Comparison of ENCODE assay signal across 8 cellular contexts in genomic region chr9:37464426-37465248, GRCh38. TPM values are rescaled to one million over a fixed set of nuclear protein-coding genes. Genes with fewer than 3 reads are reported as not detected.
DNase-seq lines count a peak whose midpoint lies in the region; ATAC-seq and TF ChIP-seq lines count a peak whose summit lies in the region.

No MANE protein-coding gene starts in this region.

- peak overlapping the region; percentile 79 for H3K27ac ChIP-seq in HUES6 (ENCODE audit: low read depth, low read length)
- peak overlapping the region; percentile 99 to 100 (median 100) for H3K27ac ChIP-seq in sigmoid colon

- TF ChIP-seq CTCF in astrocyte of the cerebellum (IDR thresholded peaks at IDR 0.05; ENCODE audit: low read depth, low read length, missing control alignments) (no peak), sigmoid colon (IDR thresholded peaks at IDR 0.05) (no peak)

- peak overlapping the region; percentile 77 for H3K4me3 ChIP-seq in HUES6 (ENCODE audit: low read depth, low read length)
- peak overlapping the region; percentile 93 for H3K4me3 ChIP-seq in astrocyte of the cerebellum (ENCODE audit: low read depth, low read length)
- peak overlapping the region; percentile 82 to 99 (median 88) for H3K4me3 ChIP-seq in sigmoid colon

- WGBS in sigmoid colon, 2 donors = 0% methylated on average over 47 of the region's 47 CpGs

- peak; percentile 31 for ATAC-seq in GM21515 (IDR thresholded peaks at IDR 0.05; ENCODE audit: unreplicated experiment)

- H3K4me1 ChIP-seq in ES-I3 (ENCODE audit: insufficient read depth, low read length) (peaks cover 9% of the 10 kb centered on the region), HUES6 (ENCODE audit: control insufficient read depth, insufficient read depth, low read length) (peaks cover 8% of the 10 kb centered on the region), sigmoid colon (peaks cover 0 to 44% (median 39%) of the 10 kb centered on the region in 4 donors)

- peak; percentile 47 to 69 for DNase-seq in SW 1271 (lab: John Stamatoyannopoulos, UW)
- DNase-seq in astrocyte of the cerebellum (ENCODE audit: low read depth) = no peak
- DNase-seq in hippocampal formation (lab: John Stamatoyannopoulos, UW) = peak; percentile 68 to 82
- peak; percentile 91 for DNase-seq in sigmoid colon
- DNase-seq in kidney tubule cell (ENCODE audit: low spot score) = no peak

- H3K27me3 ChIP-seq in HUES6 (ENCODE audit: control insufficient read depth, insufficient read depth, low read length) (no peaks in the 10 kb centered on the region), sigmoid colon (no peaks in the 10 kb centered on the region)

- peak overlapping the region; percentile 93 for H3K9ac ChIP-seq in ES-I3 (ENCODE audit: low read depth, low read length)
- peak overlapping the region; percentile 94 for H3K9ac ChIP-seq in HUES6 (ENCODE audit: low read length)

- H3K36me3 ChIP-seq in ES-I3 (ENCODE audit: insufficient read depth, low read length) (no peaks in the 10 kb centered on the region), HUES6 (ENCODE audit: control insufficient read depth, insufficient read depth, low read length) (no peaks in the 10 kb centered on the region), sigmoid colon (no peaks in the 10 kb centered on the region)

- intact Hi-C loops in sigmoid colon (cut with DNase I) = loop anchor here (5.0 to 10.0 kb wide), 2 partner anchors 42 to 600 kb away; partner anchors contain the start of genes GRHPR and SHB

- in situ Hi-C loops in astrocyte of the cerebellum (cut with HindIII; ENCODE audit: low sequenced_read_pairs) = no loop called here

- no peaks in the 10 kb centered on the region for H3K9me3 ChIP-seq in ES-I3 (ENCODE audit: control insufficient read depth, insufficient read depth, low read length)
- H3K9me3 ChIP-seq in HUES6 (ENCODE audit: control insufficient read depth, insufficient read depth, low read depth, low read length) = no peaks in the 10 kb centered on the region
- no peaks in the 10 kb centered on the region for H3K9me3 ChIP-seq in sigmoid colon

- no peak for TF ChIP-seq POLR2A in sigmoid colon (IDR thresholded peaks at IDR 0.05)

- TF ChIP-seq EP300 in sigmoid colon (IDR thresholded peaks at IDR 0.05) = no peak

RNA-seq across cellular contexts. Expression of gene ZBTB5, which starts 0.6 kb away (rescaled TPM):
- 10 to 100 TPM in 2 of 4 donors, 1 to 10 TPM in 2; 7.2 to 11.1 (median 10.2) TPM for total RNA-seq in sigmoid colon
- polyA plus RNA-seq in sigmoid colon = 1 to 10 TPM; 3.6 to 7.7 (median 4.4) TPM

RNA-seq across cellular contexts. Expression of gene POLR1E, which starts 21.1 kb away (rescaled TPM):
- 10 to 100 TPM; 17.4 to 33.4 (median 28.1) TPM for total RNA-seq in sigmoid colon
- polyA plus RNA-seq in sigmoid colon = 10 to 100 TPM in 2 of 3 donors, 1 to 10 TPM in 1; 4.6 to 22.3 (median 16.8) TPM

RNA-seq across cellular contexts. Expression of gene GRHPR, which starts 42.1 kb away (rescaled TPM):
- 100 to 1,000 TPM; 127 to 165 (median 157) TPM for total RNA-seq in sigmoid colon
- 10 to 100 TPM; 84.1 to 94.9 (median 88.8) TPM for polyA plus RNA-seq in sigmoid colon

Comparison
In these comparisons a context has a peak if more than half of its experiments do, and no peak if none do; other contexts are left out.
1. DNase-seq: peak in SW 1271 (2 of 2), hippocampal formation (2 of 2) and sigmoid colon (single experiment); none in astrocyte of the cerebellum (single experiment) and kidney tubule cell (single experiment).
2. Peak in every context shown above with its lines, with median percentiles within 50 percentile points of each other: H3K4me3 ChIP-seq.